In the genomic region with DNA sequence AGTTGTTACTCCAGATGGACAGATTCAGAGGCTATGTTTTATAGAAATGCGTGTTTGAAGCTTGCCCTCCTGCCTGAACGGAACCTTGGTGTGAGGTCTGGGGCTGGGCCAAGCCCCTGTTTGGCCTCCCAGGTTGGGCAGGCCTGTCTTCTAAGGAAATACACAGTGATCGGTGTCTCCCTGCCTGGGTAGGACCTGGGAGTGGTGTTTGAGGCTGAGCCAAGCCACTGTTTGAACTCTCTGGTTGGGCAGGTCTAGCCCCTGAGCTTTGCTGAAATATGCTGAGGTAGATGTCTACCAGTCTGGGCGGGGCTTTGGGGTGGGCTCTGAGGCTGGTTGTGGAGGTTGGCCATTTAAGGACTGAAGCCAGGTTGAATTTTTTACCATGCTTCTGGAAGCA, we compare ENCODE assay signal across 18 cellular contexts.
DNase-seq lines count a peak whose midpoint lies in the region; ATAC-seq and TF ChIP-seq lines count a peak whose summit lies in the region.
"Had no signal": no experiment of that assay in that cellular context is flagged by ENCODE, and none has a peak within 500 bp of the region (broad histone marks: within the 10 kb centered on the region; RNA-seq: fewer than 3 reads in every experiment).

No MANE protein-coding gene starts in this region.

- H3K4me1 Mint-ChIP-seq in H9, result peaks cover 29 to 30% of the 10 kb centered on the region in 2 experiments

- no peaks in the 10 kb centered on the region for H3K9me2 ChIP-seq in MM.1S (replicated peaks; ENCODE audit: insufficient read depth, low read length)

- no peak overlapping the region for H4K8ac ChIP-seq in H9 (replicated peaks; ENCODE audit: insufficient read length, low read depth, low read length)

- no peak overlapping the region for H2BK5ac ChIP-seq in H9 (ENCODE audit: insufficient read length, low read length)

- H3K79me1 ChIP-seq in H9 (ENCODE audit: insufficient read depth, low read depth, low read length, poor library complexity, severe bottlenecking), result no peaks in the 10 kb centered on the region

- no peak overlapping the region for H2BK120ac ChIP-seq in H9 (ENCODE audit: low read depth, low read length, poor library complexity, severe bottlenecking)

- H3K56ac ChIP-seq in H9 (ENCODE audit: insufficient read length, low read depth, low read length), result no peak overlapping the region

- H3K4me2 ChIP-seq in H9 (ENCODE audit: insufficient read depth, insufficient read length, low read length) (no peak overlapping the region), MM.1S (ENCODE audit: low read depth, low read length) (no peak overlapping the region)
- H3K4me2 ChIP-seq: A549 had no signal

- no peaks in the 10 kb centered on the region for H3K27me3 Mint-ChIP-seq in H9 (ENCODE audit: low read depth)

- no peak overlapping the region for H4K5ac ChIP-seq in H9 (ENCODE audit: insufficient read length, low read depth, low read length)

- H3K4me1 ChIP-seq in H9 (ENCODE audit: insufficient read depth, low read length) (no peaks in the 10 kb centered on the region; the same call in 1 of the 2 replicates), colonic mucosa (no peaks in the 10 kb centered on the region), MM.1S (ENCODE audit: low read length) (no peaks in the 10 kb centered on the region)
- H3K4me1 ChIP-seq: A549, BE2C had no signal

- no peak overlapping the region for H2BK15ac ChIP-seq in H9 (ENCODE audit: low read depth, low read length)

- no peak overlapping the region for H3K4ac ChIP-seq in H9 (ENCODE audit: low read depth, low read length)

- ATAC-seq in left colon (peak; percentile 52), sciatic nerve (peak; percentile 72)
- ATAC-seq in activated naive CD4-positive, alpha-beta T cell treated with anti-CD3 and anti-CD28 coated beads, Interleukin-2, amount 50 U/mL, for 72 hours, result no peak
- ATAC-seq: A549; CD8-positive, alpha-beta T cell; GM12878; HepG2 had no signal

- intact Hi-C loops in colonic mucosa (cut with DNase I), result no loop called here
- intact Hi-C loops in left colon (cut with DNase I, micrococcal nuclease), result no loop called here
- intact Hi-C loops in sciatic nerve (cut with DNase I), result no loop called here

- no peaks in the 10 kb centered on the region for H3K79me2 ChIP-seq in H9 (ENCODE audit: insufficient read depth, low read length)
- no peaks in the 10 kb centered on the region for H3K79me2 ChIP-seq in MM.1S (ENCODE audit: low read length)

- H3F3A ChIP-seq in MM.1S (ENCODE audit: insufficient read depth, low read length), result no peaks in the 10 kb centered on the region

- H3T11ph ChIP-seq in H9 (ENCODE audit: low read length), result no peak overlapping the region

- H3K4me3 Mint-ChIP-seq in H9, result no peak overlapping the region
- H3K4me3 Mint-ChIP-seq: CD8-positive, alpha-beta T cell had no signal

- no peak overlapping the region for H3K23ac ChIP-seq in H9 (ENCODE audit: insufficient read length, low read depth, low read length)

- no CpG with 5 or more reads among the region's 4 CpGs for WGBS in H9 (ENCODE audit: extremely low coverage, insufficient read length, low lambda C conversion rate)

- H3K9ac ChIP-seq in H9 (ENCODE audit: extremely low read depth, insufficient read length, low read length) (no peak overlapping the region), colonic mucosa (ENCODE audit: low read depth in 2 of 2, low read length in 2 of 2) (no peak overlapping the region), MM.1S (ENCODE audit: low read length) (no peak overlapping the region)
- H3K9ac ChIP-seq: GM23248 had no signal

- H2BK12ac ChIP-seq in H9 (ENCODE audit: insufficient read length, low read depth, low read length), result no peak overlapping the region

- no peak for TF ChIP-seq CTCF in H9 (conservative IDR thresholded peaks at IDR 0.05)
- no peak for TF ChIP-seq CTCF in colonic mucosa (IDR thresholded peaks at IDR 0.05)
- TF ChIP-seq CTCF in MM.1S (IDR thresholded peaks at IDR 0.05; ENCODE audit: low read length), result no peak
- no peak for TF ChIP-seq CTCF in GM10248 (IDR thresholded peaks at IDR 0.05; ENCODE audit: control extremely low read depth, extremely low read depth, low read depth, missing control alignments)

- H3K27me3 ChIP-seq in H9 (ENCODE audit: insufficient read depth, low read length), result no peaks in the 10 kb centered on the region
- H3K27me3 ChIP-seq in colonic mucosa, result no peaks in the 10 kb centered on the region
- H3K27me3 ChIP-seq in MM.1S (replicated peaks; ENCODE audit: insufficient read depth, low read length), result no peaks in the 10 kb centered on the region
- H3K27me3 ChIP-seq: BE2C had no signal

- CTCF ChIA-PET in GM10248 (lab: Yijun Ruan, JAX), result interaction anchor here (0.8 kb wide), 1 partner anchor 18 kb away, joined by 4 read pairs; no protein-coding TSS in a partner anchor

- no peak overlapping the region for H3K18ac ChIP-seq in H9 (ENCODE audit: insufficient read length, low read depth, low read length)

- H3K27ac ChIP-seq in H9 (ENCODE audit: insufficient read length, low read depth, low read length), result no peak overlapping the region
- H3K27ac ChIP-seq in colonic mucosa, result no peak overlapping the region
- H3K27ac ChIP-seq in MM.1S (ENCODE audit: low read length), result no peak overlapping the region
- H3K27ac ChIP-seq: A549, C4-2B, GM23248 had no signal

- H2AFZ ChIP-seq in H9 (ENCODE audit: low read length) (no peak overlapping the region), MM.1S (ENCODE audit: low read length) (no peak overlapping the region)
- H2AFZ ChIP-seq: GM23248 had no signal

- DNase-seq in H9 (no peak), colonic mucosa (peak; percentile 18), left colon (no peak), sciatic nerve (ENCODE audit: low spot score) (no peak), MM.1S (no peak), GM10248 (ENCODE audit: extremely low spot score) (no peak)
- no peak for DNase-seq in stimulated activated CD4-positive, alpha-beta T cell treated with anti-CD3 and anti-CD28 coated beads, Interleukin-4, amount 100 ng/mL, for 1 hour
- DNase-seq in activated naive CD4-positive, alpha-beta T cell treated with anti-CD3 and anti-CD28 coated beads, Interleukin-2, amount 50 U/mL, for 72 hours (ENCODE audit: low spot score in 2 of 2), result no peak
- DNase-seq: BE2C; CD8-positive, alpha-beta T cell; COR-L47; DMS53; GM23248; H7 had no signal

- H3K4me3 ChIP-seq in colonic mucosa (no peak overlapping the region), MM.1S (ENCODE audit: low read length) (no peak overlapping the region)
- H3K4me3 ChIP-seq: A549, GM12878, GM23248 had no signal

- H4K20me1 ChIP-seq in H9 (ENCODE audit: control insufficient read depth, insufficient read depth, insufficient read length) (no peaks in the 10 kb centered on the region), MM.1S (ENCODE audit: insufficient read depth, low read length) (no peaks in the 10 kb centered on the region)

- POLR2A ChIA-PET in GM10248 (lab: Yijun Ruan, JAX), result no interaction called here

- H3K23me2 ChIP-seq in H9 (ENCODE audit: insufficient read length, low read depth, low read length, poor library complexity, severe bottlenecking), result no peaks in the 10 kb centered on the region

- H3K14ac ChIP-seq in H9 (ENCODE audit: insufficient read depth, low read length), result no peak overlapping the region

- H3K9me3 ChIP-seq in H9 (ENCODE audit: control insufficient read depth, low read depth, low read length), result no peaks in the 10 kb centered on the region
- H3K9me3 ChIP-seq in colonic mucosa, result no peaks in the 10 kb centered on the region
- H3K9me3 ChIP-seq in MM.1S (replicated peaks; ENCODE audit: insufficient read depth, low read length), result no peaks in the 10 kb centered on the region
- H3K9me3 ChIP-seq: A549, BE2C had no signal

- no peak overlapping the region for H2AK5ac ChIP-seq in H9 (ENCODE audit: insufficient read length, low read length)

- peaks cover 8 to 10% of the 10 kb centered on the region in 2 experiments; a peak in 3 of 5 replicates for H3K9me3 Mint-ChIP-seq in H9
- peaks cover 6 to 9% of the 10 kb centered on the region in 2 donors for H3K9me3 Mint-ChIP-seq in activated naive CD4-positive, alpha-beta T cell treated with anti-CD3 and anti-CD28 coated beads, Interleukin-2, amount 50 U/mL, for 72 hours

- H3K27ac Mint-ChIP-seq in H9, result peak overlapping the region; percentile 38 to 82 (median 68); a peak in 5 of 7 replicates
- no peak overlapping the region for H3K27ac Mint-ChIP-seq in activated naive CD4-positive, alpha-beta T cell treated with anti-CD3 and anti-CD28 coated beads, Interleukin-2, amount 50 U/mL, for 72 hours
- H3K27ac Mint-ChIP-seq: CD8-positive, alpha-beta T cell had no signal

- no peak overlapping the region for H2BK20ac ChIP-seq in H9 (ENCODE audit: low read depth, low read length, poor library complexity, severe bottlenecking)

- no peaks in the 10 kb centered on the region for H3K36me3 ChIP-seq in colonic mucosa
- H3K36me3 ChIP-seq in MM.1S (replicated peaks; ENCODE audit: insufficient read depth, low read length), result no peaks in the 10 kb centered on the region
- H3K36me3 ChIP-seq: BE2C had no signal

- peaks cover 23 to 40% (median 38%) of the 10 kb centered on the region in 3 experiments for H3K36me3 Mint-ChIP-seq in H9 (ENCODE audit: insufficient read depth in 1 of 3, low read depth in 3 of 3)
- H3K36me3 Mint-ChIP-seq in activated naive CD4-positive, alpha-beta T cell treated with anti-CD3 and anti-CD28 coated beads, Interleukin-2, amount 50 U/mL, for 72 hours, result peaks cover 22 to 24% of the 10 kb centered on the region in 2 donors

- H4K91ac ChIP-seq in H9 (ENCODE audit: insufficient read length, low read depth, low read length), result no peak overlapping the region

Comparison
In these comparisons a context has a peak if more than half of its experiments do, and no peak if none do; other contexts are left out.
1. H3K27ac Mint-ChIP-seq: peak in H9 (3 of 3); none in activated naive CD4-positive, alpha-beta T cell treated with anti-CD3 and anti-CD28 coated beads, Interleukin-2, amount 50 U/mL, for 72 hours (0 of 2).
2. ATAC-seq: peak in left colon (single experiment) and sciatic nerve (single experiment); none in activated naive CD4-positive, alpha-beta T cell treated with anti-CD3 and anti-CD28 coated beads, Interleukin-2, amount 50 U/mL, for 72 hours (0 of 2).